Comparison of ENCODE assay signal across 30 cellular contexts in the genomic region with DNA sequence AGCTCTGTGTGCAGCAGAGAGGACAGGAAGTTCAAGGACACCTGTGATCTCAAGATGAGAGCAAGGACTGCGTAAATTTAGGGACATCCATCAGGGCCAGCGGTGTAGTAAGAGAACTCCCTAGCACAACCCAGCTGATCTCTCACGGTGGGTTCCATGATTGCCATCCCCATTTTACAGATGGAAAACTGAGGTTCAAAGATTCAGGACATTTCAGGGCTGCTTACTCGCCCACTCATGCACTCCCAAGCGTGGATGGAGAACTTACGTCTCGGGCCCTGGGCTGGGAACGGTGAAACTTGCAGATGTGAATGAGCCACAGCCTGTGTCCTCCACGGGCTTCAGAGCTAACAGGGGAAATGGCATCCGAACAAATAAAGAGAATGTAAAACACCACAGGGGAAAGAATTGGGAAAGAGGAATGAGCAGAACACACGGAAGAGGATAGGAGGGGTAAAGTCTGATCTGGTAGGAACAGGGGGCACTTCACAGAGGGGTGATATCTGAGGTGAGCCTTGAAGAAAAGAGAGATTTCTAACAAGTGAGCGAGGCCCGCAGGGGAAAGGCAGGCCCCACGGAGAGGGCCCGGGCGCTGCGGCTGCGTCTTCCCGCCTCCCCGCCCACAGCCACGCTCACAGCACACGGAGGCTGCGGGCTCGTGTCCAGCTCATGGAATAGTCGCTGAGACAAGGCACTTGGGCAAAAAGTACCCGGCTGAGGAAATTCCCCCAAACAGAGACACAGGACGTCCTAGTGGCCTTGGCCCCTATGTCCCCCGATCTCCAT.
"Had no signal": no experiment of that assay in that cellular context is flagged by ENCODE, and none has a peak within 500 bp of the region (broad histone marks: within the 10 kb centered on the region; RNA-seq: fewer than 3 reads in every experiment).

No MANE protein-coding gene starts in this region.

- ATAC-seq: left colon; lower lobe of right lung; mucosa of descending colon; pancreas; right lobe of liver; stimulated activated naive CD8-positive, alpha-beta T cell treated with anti-CD3 and anti-CD28 coated beads, Interleukin-15, amount 100 ng/mL, for 72 hours; upper lobe of right lung had no signal

- FAIRE-seq: pancreas, small intestine had no signal

- H3K4me3 Mint-ChIP-seq: dendritic cell treated with granulocyte-macrophage colony-stimulating factor and Interleukin-4, amounts not matched to agents 40 ng/mL and 50 ng/mL, for 4 days; immature natural killer cell; naive B cell; stimulated activated naive CD8-positive, alpha-beta T cell treated with anti-CD3 and anti-CD28 coated beads, Interleukin-15, amount 100 ng/mL, for 72 hours had no signal

- H3K27ac Mint-ChIP-seq: dendritic cell treated with granulocyte-macrophage colony-stimulating factor and Interleukin-4, amounts not matched to agents 40 ng/mL and 50 ng/mL, for 4 days; immature natural killer cell; naive B cell had no signal

- H3K4me1 ChIP-seq: colonic mucosa, left ventricle myocardium inferior, lower lobe of right lung, pancreas, right lobe of liver, upper lobe of right lung, uterus had no signal

- H3K27me3 Mint-ChIP-seq: dendritic cell treated with granulocyte-macrophage colony-stimulating factor and Interleukin-4, amounts not matched to agents 40 ng/mL and 50 ng/mL, for 4 days; stimulated activated naive CD8-positive, alpha-beta T cell treated with anti-CD3 and anti-CD28 coated beads, Interleukin-15, amount 100 ng/mL, for 72 hours had no signal

- DNase-seq: colonic mucosa; effector memory CD4-positive, alpha-beta T cell; erythroblast; esophagus squamous epithelium; foreskin melanocyte; glutamatergic neuron; hypothalamus; immature natural killer cell; islet precursor cell; kidney glomerular epithelial cell; left colon; left ventricle myocardium inferior; lower lobe of right lung; mucosa of descending colon; naive B cell; pancreas; small intestine; stimulated activated CD4-positive, alpha-beta T cell treated with anti-CD3 and anti-CD28 coated beads, Interleukin-12 subunit alpha, Interleukin-12 subunit beta, amount 100 ng/mL, for 4 hours; stimulated activated CD4-positive, alpha-beta T cell treated with anti-CD3 and anti-CD28 coated beads, Interleukin-1b, Interleukin-23, amount 100 ng/mL, for 48 hours; stimulated activated CD4-positive, alpha-beta T cell treated with anti-CD3 and anti-CD28 coated beads, Interleukin-4, amount 100 ng/mL, for 1 hour; stimulated activated CD8-positive, alpha-beta memory T cell treated with anti-CD3 and anti-CD28 coated beads, Interleukin-4, amount 100 ng/mL, for 48 hours; stimulated activated naive CD4-positive, alpha-beta T cell; stimulated activated naive CD8-positive, alpha-beta T cell treated with anti-CD3 and anti-CD28 coated beads, Interleukin-15, amount 100 ng/mL, for 72 hours; transverse colon; upper lobe of right lung; uterus had no signal

- H3K27me3 ChIP-seq: colonic mucosa, neutrophil, pancreas, right lobe of liver, suprapubic skin, upper lobe of right lung, uterus had no signal

- H3K36me3 ChIP-seq: colonic mucosa, esophagus squamous epithelium, left ventricle myocardium inferior, lower lobe of right lung, neutrophil, pancreas, right lobe of liver, suprapubic skin, transverse colon, upper lobe of right lung, uterus had no signal

- H3K4me1 Mint-ChIP-seq: immature natural killer cell; naive B cell; stimulated activated naive CD8-positive, alpha-beta T cell treated with anti-CD3 and anti-CD28 coated beads, Interleukin-15, amount 100 ng/mL, for 72 hours had no signal

- H3K9me3 ChIP-seq: colonic mucosa, esophagus squamous epithelium, mucosa of descending colon, neutrophil, pancreas, right lobe of liver, suprapubic skin, transverse colon, upper lobe of right lung, uterus had no signal

- H3K27ac ChIP-seq: colonic mucosa, esophagus squamous epithelium, left ventricle myocardium inferior, lower lobe of right lung, neutrophil, pancreas, right lobe of liver, suprapubic skin, transverse colon, upper lobe of right lung, uterus had no signal

- H3K4me3 ChIP-seq: colonic mucosa, esophagus squamous epithelium, left ventricle myocardium inferior, lower lobe of right lung, mucosa of descending colon, pancreas, right lobe of liver, suprapubic skin, transverse colon, upper lobe of right lung, uterus had no signal
